7 cellular contexts compared by ENCODE assay signal in genomic region chr11:67630943-67631331, GRCh38. TPM values are rescaled to one million over a fixed set of nuclear protein-coding genes. Genes with fewer than 3 reads are reported as not detected.
DNase-seq lines count a peak whose midpoint lies in the region; ATAC-seq and TF ChIP-seq lines count a peak whose summit lies in the region.
"Had no signal": no experiment of that assay in that cellular context is flagged by ENCODE, and none has a peak within 500 bp of the region (broad histone marks: within the 10 kb centered on the region; RNA-seq: fewer than 3 reads in every experiment).

No MANE protein-coding gene starts in this region.

- peaks cover 14% of the 10 kb centered on the region; the same call in 1 of the 2 replicates for H3F3A ChIP-seq in MM.1S (ENCODE audit: insufficient read depth, low read length)

- ATAC-seq in HG02623 (IDR thresholded peaks at IDR 0.05; ENCODE audit: unreplicated experiment) = no peak

- H3K27ac ChIP-seq in MM.1S (ENCODE audit: low read length) = peak overlapping the region; percentile 73; the same call in 1 of the 2 replicates

- DNase-seq in MM.1S = no peak
- DNase-seq in NCI-H345 treated with DMSO at 0.1 percent for 48 hours (lab: John Stamatoyannopoulos, UW; ENCODE audit: unreplicated experiment) = no peak
- no peak for DNase-seq in NK-92 treated with Interleukin-12 subunit alpha and Interleukin-12 subunit beta, amount 100 ng/mL, for 24 hours (lab: John Stamatoyannopoulos, UW)

- peak overlapping the region; percentile 85 for H3K4me3 ChIP-seq in MM.1S (ENCODE audit: low read length)
- no peak overlapping the region for H3K4me3 ChIP-seq in endocrine pancreas (ENCODE audit: control insufficient read depth, insufficient read depth, low read length)
- peak overlapping the region; percentile 89 for H3K4me3 ChIP-seq in skeletal muscle satellite cell (ENCODE audit: low read length)

- no peaks in the 10 kb centered on the region for H3K9me2 ChIP-seq in MM.1S (replicated peaks; ENCODE audit: insufficient read depth, low read length)

- H3K9me3 ChIP-seq in MM.1S (replicated peaks; ENCODE audit: insufficient read depth, low read length) (no peaks in the 10 kb centered on the region), endocrine pancreas (ENCODE audit: control insufficient read depth, low read length) (no peaks in the 10 kb centered on the region), skeletal muscle satellite cell (replicated peaks; ENCODE audit: low read length) (no peaks in the 10 kb centered on the region)

- H3K36me3 ChIP-seq in MM.1S (replicated peaks; ENCODE audit: insufficient read depth, low read length) (no peaks in the 10 kb centered on the region), endocrine pancreas (ENCODE audit: control insufficient read depth, insufficient read depth, low read length) (no peaks in the 10 kb centered on the region), skeletal muscle satellite cell (ENCODE audit: insufficient read depth, low read length) (no peaks in the 10 kb centered on the region)

- H4K20me1 ChIP-seq in MM.1S (ENCODE audit: insufficient read depth, low read length) = no peaks in the 10 kb centered on the region

- H2AFZ ChIP-seq in MM.1S (ENCODE audit: low read length) = peak overlapping the region; percentile 90

- H3K9ac ChIP-seq in MM.1S (ENCODE audit: low read length) = peak overlapping the region; percentile 75; the same call in 1 of the 2 replicates
- peak overlapping the region; percentile 79 for H3K9ac ChIP-seq in endocrine pancreas (ENCODE audit: control insufficient read depth, insufficient read depth, low read length)
- peak overlapping the region; percentile 84 for H3K9ac ChIP-seq in skeletal muscle satellite cell (ENCODE audit: low read depth, low read length)

- H3K4me1 ChIP-seq in MM.1S (ENCODE audit: low read length) = peaks cover 17% of the 10 kb centered on the region
- no peaks in the 10 kb centered on the region for H3K4me1 ChIP-seq in endocrine pancreas (ENCODE audit: control insufficient read depth, insufficient read depth, low read length)
- peaks cover 12% of the 10 kb centered on the region for H3K4me1 ChIP-seq in skeletal muscle satellite cell (ENCODE audit: control insufficient read depth, insufficient read depth, low read length)

- H3K4me2 ChIP-seq in MM.1S (ENCODE audit: low read depth, low read length) (peak overlapping the region; percentile 92), skeletal muscle satellite cell (ENCODE audit: low read length) (peak overlapping the region; percentile 99)

- H3K79me2 ChIP-seq in MM.1S (ENCODE audit: low read length) = peaks cover 12% of the 10 kb centered on the region

- H3K27me3 ChIP-seq in MM.1S (replicated peaks; ENCODE audit: insufficient read depth, low read length) (no peaks in the 10 kb centered on the region), endocrine pancreas (ENCODE audit: control insufficient read depth, insufficient read depth, low read length) (no peaks in the 10 kb centered on the region), skeletal muscle satellite cell (ENCODE audit: control insufficient read depth, insufficient read depth, low read length) (peaks cover 6% of the 10 kb centered on the region)

- TF ChIP-seq CTCF in MM.1S (IDR thresholded peaks at IDR 0.05; ENCODE audit: low read length) = no peak

RNA-seq across cellular contexts. Expression of gene NUDT8, which starts 1.2 kb away (rescaled TPM):
- 2.5 and 8.7 TPM in 2 replicates for total RNA-seq in skeletal muscle satellite cell (2012; rRNA removed)

RNA-seq across cellular contexts. Expression of gene TBX10, which starts 8.6 kb away (rescaled TPM):
- not detected in 2 replicates for total RNA-seq in skeletal muscle satellite cell (2012; rRNA removed)
- total RNA-seq: renal cortical epithelial cell had no signal

RNA-seq across cellular contexts. Expression of gene ACY3, which starts 19.6 kb away (rescaled TPM):
- not detected in 2 replicates for total RNA-seq in skeletal muscle satellite cell (2012; rRNA removed)

RNA-seq across cellular contexts. Expression of gene NDUFV1, which starts 24.2 kb away (rescaled TPM):
- total RNA-seq in skeletal muscle satellite cell (2012; rRNA removed) = 205 and 215 TPM in 2 replicates

RNA-seq across cellular contexts. Expression of gene ALDH3B2, which starts 43.5 kb away (rescaled TPM):
- not detected in 2 replicates for total RNA-seq in skeletal muscle satellite cell (2012; rRNA removed)
